ENCODE assay signal across 25 cellular contexts in genomic region chr3:46900007-46900292, GRCh38. TPM values are rescaled to one million over a fixed set of nuclear protein-coding genes. Genes with fewer than 3 reads are reported as not detected.
DNase-seq lines count a peak whose midpoint lies in the region; ATAC-seq and TF ChIP-seq lines count a peak whose summit lies in the region.
"Had no signal": no experiment of that assay in that cellular context is flagged by ENCODE, and none has a peak within 500 bp of the region (broad histone marks: within the 10 kb centered on the region; RNA-seq: fewer than 3 reads in every experiment).

No MANE protein-coding gene starts in this region.

- no peaks in the 10 kb centered on the region for H3K79me2 ChIP-seq in SK-N-SH (ENCODE audit: insufficient read depth)
- H3K79me2 ChIP-seq: parathyroid adenoma had no signal

- no peaks in the 10 kb centered on the region for H4K20me1 ChIP-seq in SK-N-SH (ENCODE audit: insufficient read depth)

- TF ChIP-seq RAD21 in SK-N-SH (IDR thresholded peaks at IDR 0.05; ENCODE audit: low read length): no peak

- H3K4me3 ChIP-seq in SK-N-SH (ENCODE audit: low read depth in 2 of 2, low read length in 1 of 2) (no peak overlapping the region), left ventricle myocardium inferior (no peak overlapping the region)
- H3K4me3 ChIP-seq: cardiac muscle cell, PC-9, tibial nerve had no signal

- no peak overlapping the region for H3K9ac ChIP-seq in SK-N-SH
- H3K9ac ChIP-seq: parathyroid adenoma had no signal

- H3K36me3 Mint-ChIP-seq in activated CD8-positive, alpha-beta T cell treated with anti-CD3 and anti-CD28 coated beads for 36 hours (ENCODE audit: low read depth): no peaks in the 10 kb centered on the region
- H3K36me3 Mint-ChIP-seq: CD4-positive, alpha-beta memory T cell; naive thymus-derived CD8-positive, alpha-beta T cell had no signal

- H3K4me3 Mint-ChIP-seq in activated CD8-positive, alpha-beta T cell treated with anti-CD3 and anti-CD28 coated beads for 36 hours: no peak overlapping the region
- H3K4me3 Mint-ChIP-seq: HFFc6 had no signal

- H2AFZ ChIP-seq in SK-N-SH (ENCODE audit: low read depth): no peak overlapping the region
- H2AFZ ChIP-seq: parathyroid adenoma, PC-9 had no signal

- intact Hi-C loops in left ventricle myocardium inferior (cut with micrococcal nuclease): no loop called here
- intact Hi-C loops in activated CD8-positive, alpha-beta T cell treated with anti-CD3 and anti-CD28 coated beads for 36 hours (cut with micrococcal nuclease): no loop called here

- H3K27ac Mint-ChIP-seq in activated CD8-positive, alpha-beta T cell treated with anti-CD3 and anti-CD28 coated beads for 36 hours: no peak overlapping the region
- H3K27ac Mint-ChIP-seq: HFFc6; naive thymus-derived CD8-positive, alpha-beta T cell had no signal

- POLR2A ChIA-PET in SK-N-SH (lab: Yijun Ruan, JAX): interaction anchor here (1.7 kb wide), 1 partner anchor 54 kb away, joined by 7 read pairs; no protein-coding TSS in a partner anchor
- POLR2A ChIA-PET in activated CD8-positive, alpha-beta T cell treated with anti-CD3 and anti-CD28 coated beads for 36 hours (lab: Charles Lee): no interaction called here

- peak; percentile 79 for DNase-seq in SK-N-SH
- peak; percentile 53 for DNase-seq in NCI-H2227 (lab: John Stamatoyannopoulos, UW; ENCODE audit: unreplicated experiment)
- DNase-seq in left ventricle myocardium inferior: peak; percentile 29
- DNase-seq in superior temporal gyrus (ENCODE audit: extremely low spot score): peak; percentile 60
- no peak for DNase-seq in activated CD4-positive, alpha-beta T cell treated with anti-CD3 and anti-CD28 coated beads, Interleukin-2, amount 50 U/mL, for 48 hours
- DNase-seq in activated CD8-positive, alpha-beta T cell treated with anti-CD3 and anti-CD28 coated beads for 36 hours: no peak
- no peak for DNase-seq in activated T-cell treated with anti-CD3 and anti-CD28 coated beads, Interleukin-2, amount 50 U/mL, for 48 hours
- DNase-seq: activated gamma-delta T cell; amniotic stem cell; HFFc6; mesendoderm; NCI-H187; NCI-H526 treated with DMSO at 0.1 percent for 48 hours; PC-9; stimulated activated naive CD4-positive, alpha-beta T cell; T-helper 2 cell; WERI-Rb-1 had no signal

- H3K36me3 ChIP-seq in SK-N-SH (replicated peaks in 1 of 2; ENCODE audit: control insufficient read depth in 1 of 2, insufficient read depth in 2 of 2, low read length in 1 of 2): no peaks in the 10 kb centered on the region
- H3K36me3 ChIP-seq in left ventricle myocardium inferior: no peaks in the 10 kb centered on the region
- H3K36me3 ChIP-seq: cardiac muscle cell, tibial nerve, WERI-Rb-1 had no signal

- H3F3A ChIP-seq in SK-N-SH (replicated peaks; ENCODE audit: insufficient read depth): no peaks in the 10 kb centered on the region

- H3K9me3 Mint-ChIP-seq in activated CD8-positive, alpha-beta T cell treated with anti-CD3 and anti-CD28 coated beads for 36 hours: no peaks in the 10 kb centered on the region
- H3K9me3 Mint-ChIP-seq: CD4-positive, alpha-beta memory T cell; HFFc6; naive thymus-derived CD8-positive, alpha-beta T cell had no signal

- 37% methylated on average over 3 of the region's 5 CpGs for WGBS in SK-N-SH (ENCODE audit: low lambda C conversion rate)

- 0 out of 4 replicates have a peak, but pooled peaks of 1 of the 2 experiments have one; percentile 18 for TF ChIP-seq EP300 in SK-N-SH (IDR thresholded peaks at IDR 0.05; ENCODE audit: borderline replicate concordance in 1 of 2, low read depth in 1 of 2, low read length in 1 of 2)

- no peaks in the 10 kb centered on the region for H3K9me3 ChIP-seq in SK-N-SH
- H3K9me3 ChIP-seq in left ventricle myocardium inferior (replicated peaks): no peaks in the 10 kb centered on the region
- H3K9me3 ChIP-seq: tibial nerve had no signal

- CTCF ChIA-PET in SK-N-SH (lab: Yijun Ruan, JAX): interaction anchor here (0.6 to 31.0 kb wide), 10 partner anchors 9 to 411 kb away, joined by 3 to 480 read pairs (median 4); partner anchors contain the start of gene PTH1R
- CTCF ChIA-PET in activated CD8-positive, alpha-beta T cell treated with anti-CD3 and anti-CD28 coated beads for 36 hours (lab: Charles Lee): interaction anchor here (1.0 to 2.8 kb wide), 2 partner anchors 9 kb away, joined by 3 to 11 read pairs; no protein-coding TSS in a partner anchor

- TF ChIP-seq CTCF in SK-N-SH (IDR thresholded peaks at IDR 0.05) (no peak), left ventricle myocardium inferior (IDR thresholded peaks at IDR 0.05; ENCODE audit: borderline replicate concordance) (no peak)
- no peak for TF ChIP-seq CTCF in activated CD8-positive, alpha-beta T cell treated with anti-CD3 and anti-CD28 coated beads for 36 hours (IDR thresholded peaks at IDR 0.05)

- H3K9me2 ChIP-seq in SK-N-SH: no peaks in the 10 kb centered on the region

- no peak overlapping the region for H3K4me2 ChIP-seq in SK-N-SH
- H3K4me2 ChIP-seq: PC-9 had no signal

- H3K27me3 Mint-ChIP-seq in activated CD8-positive, alpha-beta T cell treated with anti-CD3 and anti-CD28 coated beads for 36 hours: peaks cover 14% of the 10 kb centered on the region

- H3K4me1 ChIP-seq in SK-N-SH (ENCODE audit: control insufficient read depth in 1 of 2, insufficient read depth in 2 of 2, low read depth in 1 of 2, low read length in 1 of 2): peaks cover 0 to 29% of the 10 kb centered on the region in 2 experiments; a peak in 1 of 4 replicates
- peaks cover 31% of the 10 kb centered on the region for H3K4me1 ChIP-seq in left ventricle myocardium inferior
- H3K4me1 ChIP-seq: parathyroid adenoma had no signal

- H3K27ac ChIP-seq in SK-N-SH (ENCODE audit: low read depth in 2 of 2, low read length in 1 of 2) (no peak overlapping the region; a peak in 1 of 4 replicates), left ventricle myocardium inferior (replicated peaks) (no peak overlapping the region)
- H3K27ac ChIP-seq: cardiac muscle cell, parathyroid adenoma, PC-9, tibial nerve, WERI-Rb-1 had no signal

- H3K4me1 Mint-ChIP-seq in activated CD8-positive, alpha-beta T cell treated with anti-CD3 and anti-CD28 coated beads for 36 hours (ENCODE audit: low read depth): no peaks in the 10 kb centered on the region

- H3K27me3 ChIP-seq in SK-N-SH (ENCODE audit: insufficient read depth) (no peaks in the 10 kb centered on the region), left ventricle myocardium inferior (ENCODE audit: low read depth) (peaks cover 19% of the 10 kb centered on the region)
- H3K27me3 ChIP-seq: cardiac muscle cell, dorsolateral prefrontal cortex had no signal

- no peak for ATAC-seq in SK-N-SH treated with all-trans-retinoic acid at 6 μM for 48 hours
- no peak for ATAC-seq in activated CD8-positive, alpha-beta T cell treated with anti-CD3 and anti-CD28 coated beads for 36 hours
- ATAC-seq: naive thymus-derived CD8-positive, alpha-beta T cell had no signal

TF ChIP-seq in SK-N-SH, 30 proteins besides CTCF, POLR2A, EP300 and RAD21:
- no peak for TF ChIP-seq TEAD4 (IDR thresholded peaks at IDR 0.05; ENCODE audit: borderline replicate concordance, insufficient read depth)
- no peak for TF ChIP-seq TCF12 (IDR thresholded peaks at IDR 0.05)
- no peak for TF ChIP-seq MXI1 (IDR thresholded peaks at IDR 0.05; ENCODE audit: low read depth, low read length)
- peak; percentile 77 for TF ChIP-seq CHD2 (IDR thresholded peaks at IDR 0.05; ENCODE audit: low read length, partially characterized antibody)
- TF ChIP-seq FOSL2 (IDR thresholded peaks at IDR 0.05; ENCODE audit: borderline replicate concordance, low read depth): no peak
- TF ChIP-seq, protein P1, sequence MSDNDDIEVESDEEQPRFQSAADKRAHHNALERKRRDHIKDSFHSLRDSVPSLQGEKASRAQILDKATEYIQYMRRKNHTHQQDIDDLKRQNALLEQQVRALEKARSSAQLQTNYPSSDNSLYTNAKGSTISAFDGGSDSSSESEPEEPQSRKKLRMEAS (IDR thresholded peaks at IDR 0.05; ENCODE audit: low read depth): no peak
- TF ChIP-seq YY1 (IDR thresholded peaks at IDR 0.05; ENCODE audit: low read depth): no peak
- TF ChIP-seq NFIC (IDR thresholded peaks at IDR 0.05; ENCODE audit: borderline replicate concordance): no peak
- no peak for TF ChIP-seq SIN3A (IDR thresholded peaks at IDR 0.05; ENCODE audit: borderline replicate concordance, low read depth, low read length)

TF ChIP-seq in SK-N-SH treated with all-trans-retinoic acid at 6 μM for 48 hours, 23 proteins besides CTCF, POLR2A, EP300 and RAD21 (continues in another document):
- TF ChIP-seq CSRNP3 (CRISPR knock-in tag; IDR thresholded peaks at IDR 0.05): no peak

RNA-seq across cellular contexts. Expression of gene PTH1R, which starts 22.4 kb away (rescaled TPM):
- polyA plus RNA-seq in SK-N-SH (2012; rRNA removed): 0.07 and 0.34 TPM in 2 replicates
- polyA plus RNA-seq in SK-N-SH (2012; cell fraction: cytosol; rRNA removed): 0.18 and 0.49 TPM in 2 replicates
- polyA plus RNA-seq in SK-N-SH (2012; cell fraction: nucleus; rRNA removed): 0.61 TPM in 2 replicates
- 6.4 TPM for total RNA-seq in left ventricle myocardium inferior
- total RNA-seq in activated CD8-positive, alpha-beta T cell treated with anti-CD3 and anti-CD28 coated beads for 36 hours: not detected
- total RNA-seq: CD4-positive, alpha-beta memory T cell; naive thymus-derived CD8-positive, alpha-beta T cell; PC-9 had no signal
- polyA plus RNA-seq: CD4-positive, alpha-beta memory T cell; naive thymus-derived CD8-positive, alpha-beta T cell had no signal

RNA-seq across cellular contexts. Expression of gene MYL3, which starts 36.7 kb away (rescaled TPM):
- polyA plus RNA-seq in SK-N-SH (2012; rRNA removed): not detected in 2 replicates
- not detected in 2 replicates for polyA plus RNA-seq in SK-N-SH (2012; cell fraction: cytosol; rRNA removed)
- polyA plus RNA-seq in SK-N-SH (2012; cell fraction: nucleus; rRNA removed): not detected in 2 replicates
- 7,440 TPM for total RNA-seq in left ventricle myocardium inferior
- total RNA-seq in activated CD8-positive, alpha-beta T cell treated with anti-CD3 and anti-CD28 coated beads for 36 hours: not detected
- total RNA-seq: CD4-positive, alpha-beta memory T cell; LHCN-M2; naive thymus-derived CD8-positive, alpha-beta T cell; PC-9 had no signal
- polyA plus RNA-seq: CD4-positive, alpha-beta memory T cell; naive thymus-derived CD8-positive, alpha-beta T cell had no signal

Comparison
In these comparisons a context has a peak if more than half of its experiments do, and no peak if none do; other contexts are left out.
1. DNase-seq: peak in SK-N-SH (single experiment), NCI-H2227 (single experiment), left ventricle myocardium inferior (single experiment) and superior temporal gyrus (single experiment); none in activated CD4-positive, alpha-beta T cell treated with anti-CD3 and anti-CD28 coated beads, Interleukin-2, amount 50 U/mL, for 48 hours (0 of 2), activated CD8-positive, alpha-beta T cell treated with anti-CD3 and anti-CD28 coated beads for 36 hours (single experiment) and activated T-cell treated with anti-CD3 and anti-CD28 coated beads, Interleukin-2, amount 50 U/mL, for 48 hours (0 of 2).
2. RNA of gene MYL3, which starts 36.7 kb away (total RNA-seq): 7,440 TPM in left ventricle myocardium inferior (single experiment); not detected in activated CD8-positive, alpha-beta T cell treated with anti-CD3 and anti-CD28 coated beads for 36 hours; every median in the first group is over 1,000 times any median in the second.